ENCODE assay signal across 13 cellular contexts in the genomic region with DNA sequence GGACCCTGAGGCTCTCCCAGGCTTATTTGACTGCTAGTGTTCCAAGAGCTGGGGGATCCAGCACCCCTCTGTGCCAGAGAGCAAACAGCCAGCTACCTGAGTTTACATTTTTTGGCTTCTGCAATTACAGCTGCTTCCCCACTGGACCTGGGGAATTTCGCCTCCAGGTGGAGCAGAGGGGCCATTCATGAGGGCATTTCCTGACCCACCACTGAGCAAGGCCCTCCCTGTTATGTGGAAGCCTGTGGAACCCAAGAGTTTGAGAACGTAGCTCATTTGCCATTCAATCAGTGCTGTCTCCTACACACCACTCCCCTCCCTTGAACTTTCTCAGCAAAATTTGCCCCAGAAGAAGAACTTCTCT.
"Had no signal": no experiment of that assay in that cellular context is flagged by ENCODE, and none has a peak within 500 bp of the region (broad histone marks: within the 10 kb centered on the region; RNA-seq: fewer than 3 reads in every experiment).

No MANE protein-coding gene starts in this region.

- H3K36me3 ChIP-seq: adrenal gland, ovary had no signal

- H3K9me3 Mint-ChIP-seq: activated naive CD4-positive, alpha-beta T cell treated with anti-CD3 and anti-CD28 coated beads, Interleukin-2, amount 50 U/mL, for 24 hours; immature natural killer cell; neural crest cell had no signal

- H3K27ac ChIP-seq: adrenal gland, ovary had no signal

- H3K27me3 ChIP-seq: adrenal gland, ovary had no signal

- DNase-seq: activated CD4-positive, alpha-beta T cell treated with anti-CD3 and anti-CD28 coated beads, Interleukin-2, amount 50 U/mL, for 48 hours; adrenal gland; hypothalamus; immature natural killer cell; left cardiac atrium; midbrain; ovary; stimulated activated CD4-positive, alpha-beta T cell treated with anti-CD3 and anti-CD28 coated beads, Interleukin-1b, Interleukin-23, amount 100 ng/mL, for 48 hours; T-helper 1 cell; T1000 had no signal

- H3K9me3 ChIP-seq: adrenal gland, ovary had no signal

- H3K36me3 Mint-ChIP-seq: activated naive CD4-positive, alpha-beta T cell treated with anti-CD3 and anti-CD28 coated beads, Interleukin-2, amount 50 U/mL, for 24 hours; immature natural killer cell had no signal

- H3K27ac Mint-ChIP-seq: activated naive CD4-positive, alpha-beta T cell treated with anti-CD3 and anti-CD28 coated beads, Interleukin-2, amount 50 U/mL, for 24 hours; immature natural killer cell had no signal

- H3K4me3 Mint-ChIP-seq: activated naive CD4-positive, alpha-beta T cell treated with anti-CD3 and anti-CD28 coated beads, Interleukin-2, amount 50 U/mL, for 24 hours; immature natural killer cell; neural crest cell had no signal

- H3K4me1 Mint-ChIP-seq: activated naive CD4-positive, alpha-beta T cell treated with anti-CD3 and anti-CD28 coated beads, Interleukin-2, amount 50 U/mL, for 24 hours had no signal

- H3K4me3 ChIP-seq: adrenal gland, lung, ovary had no signal

- ATAC-seq: left cardiac atrium had no signal
